In genomic region chr9:105244274-105244995, GRCh38 we compare ENCODE assay signal across 8 cellular contexts. TPM values are rescaled to one million over a fixed set of nuclear protein-coding genes. Genes with fewer than 3 reads are reported as not detected.
DNase-seq lines count a peak whose midpoint lies in the region; ATAC-seq and TF ChIP-seq lines count a peak whose summit lies in the region.

SLC44A1 (plus strand) TSS chr9:105244651; CDS start chr9:105244869, 218 bp downstream.

- in situ Hi-C loops in astrocyte of the cerebellum (cut with HindIII; ENCODE audit: low sequenced_read_pairs) = no loop called here

- H3K4me1 ChIP-seq in aorta (ENCODE audit: control insufficient read depth in 1 of 2, insufficient read depth in 2 of 2, low read length in 2 of 2) = peaks cover 3 to 4% of the 10 kb centered on the region in 2 donors

- ATAC-seq in GM18505 (IDR thresholded peaks at IDR 0.05; ENCODE audit: unreplicated experiment) (peak; percentile 84), HG02970 (IDR thresholded peaks at IDR 0.05; ENCODE audit: low FRiP score, unreplicated experiment) (peak; percentile 78), aorta (ENCODE audit: low FRiP score) (peak; percentile 98)

- no peak for TF ChIP-seq CTCF in astrocyte of the cerebellum (IDR thresholded peaks at IDR 0.05; ENCODE audit: low read depth, low read length, missing control alignments)

- H3K27me3 ChIP-seq in aorta (ENCODE audit: control insufficient read depth in 1 of 2, insufficient read depth in 2 of 2, low read length in 1 of 2) = no peaks in the 10 kb centered on the region

- peak; percentile 63 for TF ChIP-seq POLR2A in GM18505 (IDR thresholded peaks at IDR 0.05; ENCODE audit: borderline replicate concordance, extremely low read depth, insufficient read depth, insufficient read length)

- no peaks in the 10 kb centered on the region for H3K36me3 ChIP-seq in aorta (ENCODE audit: control insufficient read depth in 1 of 2, insufficient read depth in 2 of 2, low read length in 1 of 2)

- H3K27ac ChIP-seq in aorta (ENCODE audit: low read depth in 1 of 2, low read length in 2 of 2) = peak within 1 kb of the TSS in 1 of 2 donors; percentile 42

- H3K4me3 ChIP-seq in astrocyte of the cerebellum (ENCODE audit: low read depth, low read length) (peak within 1 kb of the TSS; percentile 68), aorta (ENCODE audit: low read length in 2 of 2) (peak within 1 kb of the TSS; percentile 69 to 89)

- intact Hi-C loops in aorta (cut with DNase I) = loop anchor here in 1 of 2 donors (2.0 kb wide), 1 partner anchor 54 kb away; no protein-coding TSS in a partner anchor

- DNase-seq in NCI-H187 treated with DMSO at 0.1 percent for 48 hours (lab: John Stamatoyannopoulos, UW) (peak; percentile 62), T-helper 22 cell (ENCODE audit: low read depth) (peak; percentile 85), astrocyte of the cerebellum (ENCODE audit: low read depth) (peak; percentile 72), hepatic stellate cell (ENCODE audit: low spot score) (peak; percentile 81), renal cortical epithelial cell (ENCODE audit: low read depth) (peak; percentile 64), aorta (peak; percentile 98 to 99)

- H3K9me3 ChIP-seq in aorta (ENCODE audit: control insufficient read depth, low read length) = no peaks in the 10 kb centered on the region

- 0 to 1% methylated on average over 31 to 102 of the region's 102 CpGs for WGBS in aorta, 2 donors

RNA-seq across cellular contexts. Expression of gene SLC44A1, which starts in this region (rescaled TPM):
- 59.6 and 90.4 TPM in 2 replicates for total RNA-seq in renal cortical epithelial cell
- 10 to 100 TPM; 37.3 to 46.6 TPM for total RNA-seq in aorta
- 10 to 100 TPM; 11.4 to 23.6 TPM for polyA plus RNA-seq in aorta
